Comparison of ENCODE assay signal across 26 cellular contexts in the genomic region with DNA sequence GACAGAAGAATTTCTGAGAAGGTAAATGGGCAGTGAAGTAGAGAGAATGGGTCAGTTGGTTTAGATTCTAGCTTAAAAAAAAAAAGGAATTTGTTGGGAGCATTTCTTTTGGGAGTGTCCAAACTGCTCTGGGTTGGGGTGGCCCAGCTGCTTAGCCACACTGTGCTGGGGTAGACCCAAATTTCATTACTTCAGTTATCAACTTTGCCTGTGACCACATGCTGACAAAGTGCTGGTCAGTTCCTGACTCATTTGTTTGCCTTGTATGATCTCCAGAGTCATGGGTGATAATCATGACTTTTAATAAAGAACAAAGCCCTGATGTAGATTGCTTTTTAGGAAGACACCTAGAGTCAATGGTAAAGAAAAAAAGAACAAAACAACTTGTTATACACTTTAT.
DNase-seq lines count a peak whose midpoint lies in the region; ATAC-seq, FAIRE-seq and TF ChIP-seq lines count a peak whose summit lies in the region.
"Had no signal": no experiment of that assay in that cellular context is flagged by ENCODE, and none has a peak within 500 bp of the region (broad histone marks: within the 10 kb centered on the region; RNA-seq: fewer than 3 reads in every experiment).

No MANE protein-coding gene starts in this region.

- CTCF ChIA-PET in K562 (lab: Yijun Ruan, JAX; ENCODE audit: low intra/inter-chr PET ratio), result no interaction called here

- H3K18ac ChIP-seq in mesendoderm (ENCODE audit: low read length), result peak overlapping the region; percentile 39

- H3K56ac ChIP-seq in mesendoderm (ENCODE audit: low read length), result no peak overlapping the region

- ATAC-seq in K562 (peak; percentile 55), lower lobe of right lung (no peak), GM21360 (IDR thresholded peaks at IDR 0.05; ENCODE audit: unreplicated experiment) (no peak)
- ATAC-seq: effector memory CD8-positive, alpha-beta T cell; pancreas; stimulated activated effector memory CD8-positive, alpha-beta T cell treated with anti-CD3 and anti-CD28 coated beads, Interleukin-12 subunit alpha, Interleukin-12 subunit beta, amount 100 ng/mL, for 72 hours; T-cell had no signal

- H3K9me1 ChIP-seq in K562 (ENCODE audit: control insufficient read depth, insufficient read depth, low read length), result no peaks in the 10 kb centered on the region

- no peak for FAIRE-seq in K562 (lab: Jason Lieb, UNC)
- FAIRE-seq: frontal cortex, H54, pancreas had no signal

- H2AK5ac ChIP-seq in mesendoderm (ENCODE audit: low read length), result no peak overlapping the region

- DNase-seq in EH (ENCODE audit: low read depth) (peak; percentile 22), M059J (ENCODE audit: low read depth) (peak; percentile 4), K562 (ENCODE audit: extremely low read depth in 1 of 4, low spot score in 3 of 4) (peak in 2 of 4 experiments; percentile 20 to 21), mesendoderm (no peak), lower lobe of right lung (no peak), UCSD-AML1 (lab: John Stamatoyannopoulos, UW; ENCODE audit: unreplicated experiment) (no peak), uterus (no peak)
- DNase-seq: activated B cell treated with CpG ODN at 0.5 μM for 24 hours; activated CD4-positive, alpha-beta T cell treated with anti-CD3 and anti-CD28 coated beads, Interleukin-2, amount 10 ng/mL, durations not matched to agents 7 days and 5 days; amygdala; C1 segment of cervical spinal cord; COR-L47; effector memory CD8-positive, alpha-beta T cell; erythroblast; NCI-H146; NCI-H82; pancreas; substantia nigra; T-cell; trophoblast cell had no signal

- H3K23ac ChIP-seq in mesendoderm (ENCODE audit: low read length), result no peak overlapping the region

- TF ChIP-seq EP300 in K562 (IDR thresholded peaks at IDR 0.05; ENCODE audit: low read length), result no peak

- H3K4me1 ChIP-seq in K562 (replicated peaks in 1 of 2; ENCODE audit: control insufficient read depth in 2 of 2, insufficient read depth in 2 of 2, low read length in 2 of 2) (peaks cover 0 to 7% of the 10 kb centered on the region in 2 experiments; a peak in 3 of 5 replicates), mesendoderm (ENCODE audit: control insufficient read depth, low read depth, low read length) (no peaks in the 10 kb centered on the region), lower lobe of right lung (no peaks in the 10 kb centered on the region), uterus (no peaks in the 10 kb centered on the region)
- H3K4me1 ChIP-seq: pancreas had no signal

- no peak overlapping the region for H2AFZ ChIP-seq in K562 (ENCODE audit: low read depth, low read length)

- no peak overlapping the region for H3K4me3 ChIP-seq in K562
- H3K4me3 ChIP-seq in mesendoderm (ENCODE audit: low read length), result no peak overlapping the region
- no peak overlapping the region for H3K4me3 ChIP-seq in lower lobe of right lung
- H3K4me3 ChIP-seq in uterus, result no peak overlapping the region
- H3K4me3 ChIP-seq: cardiac muscle cell, pancreas had no signal

- H3K79me1 ChIP-seq in mesendoderm (ENCODE audit: low read length), result no peaks in the 10 kb centered on the region

- no peaks in the 10 kb centered on the region for H4K20me1 ChIP-seq in K562 (replicated peaks; ENCODE audit: control insufficient read depth, insufficient read depth, low read length)

- no peak for TF ChIP-seq RAD21 in K562 (CRISPR knock-in tag; conservative IDR thresholded peaks at IDR 0.05 in 1 of 2, IDR thresholded peaks at IDR 0.05 in 1 of 2)

- no peak overlapping the region for H4K8ac ChIP-seq in mesendoderm (ENCODE audit: low read depth, low read length)

- H3K36me3 ChIP-seq in K562 (ENCODE audit: control insufficient read depth, insufficient read depth, low read length) (peaks cover 30% of the 10 kb centered on the region), mesendoderm (ENCODE audit: control insufficient read depth, insufficient read depth, low read length) (no peaks in the 10 kb centered on the region), lower lobe of right lung (peaks cover 11% of the 10 kb centered on the region), uterus (no peaks in the 10 kb centered on the region)
- H3K36me3 ChIP-seq: cardiac muscle cell had no signal

- no peaks in the 10 kb centered on the region for H3K27me3 ChIP-seq in K562 (ENCODE audit: control insufficient read depth in 2 of 2, insufficient read depth in 2 of 2, low read length in 2 of 2)
- no peaks in the 10 kb centered on the region for H3K27me3 ChIP-seq in mesendoderm (ENCODE audit: insufficient read depth, low read length, poor library complexity)
- no peaks in the 10 kb centered on the region for H3K27me3 ChIP-seq in lower lobe of right lung (ENCODE audit: low read depth)
- no peaks in the 10 kb centered on the region for H3K27me3 ChIP-seq in uterus
- H3K27me3 ChIP-seq: cardiac muscle cell, pancreas had no signal

- in situ Hi-C loops in K562 (cut with MboI), result no loop called here

- no peak overlapping the region for H4K5ac ChIP-seq in mesendoderm (ENCODE audit: low read length)

- H3K9me3 ChIP-seq in K562 (replicated peaks; ENCODE audit: control insufficient read depth, insufficient read depth, low read depth, low read length) (no peaks in the 10 kb centered on the region), lower lobe of right lung (no peaks in the 10 kb centered on the region), uterus (no peaks in the 10 kb centered on the region)
- H3K9me3 ChIP-seq: pancreas had no signal

- H3K79me2 ChIP-seq in K562 (ENCODE audit: control insufficient read depth, insufficient read depth, low read length) (peaks cover 15% of the 10 kb centered on the region; the same call in 1 of the 3 replicates), mesendoderm (ENCODE audit: control insufficient read depth, insufficient read depth, low read length) (no peaks in the 10 kb centered on the region)

- H3K27ac ChIP-seq in K562 (ENCODE audit: extremely low read depth, low read depth, low read length) (0 out of 3 replicates have a peak overlapping the region, but pooled peaks have one; percentile 35), mesendoderm (ENCODE audit: low read depth, low read length) (no peak overlapping the region), lower lobe of right lung (no peak overlapping the region), uterus (no peak overlapping the region)
- H3K27ac ChIP-seq: cardiac muscle cell, pancreas, RWPE1 had no signal

- TF ChIP-seq CTCF in K562 (IDR thresholded peaks at IDR 0.05 in 2 of 3, conservative IDR thresholded peaks at IDR 0.05 in 1 of 3; ENCODE audit: insufficient read depth in 2 of 3, low read depth in 1 of 3, low read length in 3 of 3) (no peak), lower lobe of right lung (IDR thresholded peaks at IDR 0.05) (no peak), uterus (IDR thresholded peaks at IDR 0.05) (no peak)

- H2BK5ac ChIP-seq in mesendoderm (ENCODE audit: low read length), result no peak overlapping the region

- H3K9ac ChIP-seq in K562 (ENCODE audit: insufficient read depth in 1 of 2, low read depth in 2 of 2, low read length in 2 of 2) (no peak overlapping the region), mesendoderm (ENCODE audit: low read length) (no peak overlapping the region)

- H3K4me2 ChIP-seq in K562 (ENCODE audit: insufficient read depth, low read length) (no peak overlapping the region), mesendoderm (ENCODE audit: low read length) (no peak overlapping the region)

- POLR2A ChIA-PET in K562 (lab: Yijun Ruan, JAX), result interaction anchor here (0.7 kb wide), 1 partner anchor 1002 kb away, joined by 3 read pairs; no protein-coding TSS in a partner anchor

- TF ChIP-seq POLR2A in K562 (conservative IDR thresholded peaks at IDR 0.05), result no peak
- no peak for TF ChIP-seq POLR2A in uterus (IDR thresholded peaks at IDR 0.05)

- no peak overlapping the region for H2BK15ac ChIP-seq in mesendoderm (replicated peaks; ENCODE audit: low read depth)

- no TSS peak for BruUV-seq in K562 (replicated peaks; lab: Mats Ljungman, UMichigan)

- no peak overlapping the region for H2BK120ac ChIP-seq in mesendoderm (ENCODE audit: low read depth, low read length)

- no peak overlapping the region for H3K4ac ChIP-seq in mesendoderm (ENCODE audit: low read depth, low read length)

- intact Hi-C loops in K562 (cut with micrococcal nuclease) (no loop called here), lower lobe of right lung (cut with DNase I) (no loop called here), uterus (cut with DNase I; ENCODE audit: low total_unique reads) (no loop called here)

TF ChIP-seq in K562, 482 proteins besides CTCF, POLR2A, EP300 and RAD21:
- TF ChIP-seq ZNF24 (IDR thresholded peaks at IDR 0.05), result 0 out of 2 replicates have a peak, but pooled peaks have one; percentile 31
- TF ChIP-seq DPF2 (IDR thresholded peaks at IDR 0.05), result 0 out of 2 replicates have a peak, but pooled peaks have one; percentile 40
- TF ChIP-seq JUND (IDR thresholded peaks at IDR 0.05; ENCODE audit: borderline replicate concordance, low read depth, low read length), result 0 out of 2 replicates have a peak, but pooled peaks have one; percentile 34
- no peak; the same call in 2 of the 3 replicates for TF ChIP-seq JUND (tag; IDR thresholded peaks at IDR 0.05; ENCODE audit: borderline replicate concordance, low read depth, low read length)
- TF ChIP-seq ZNF217 (CRISPR knock-in tag; IDR thresholded peaks at IDR 0.05), result no peak
- TF ChIP-seq FOSL1 (tag; conservative IDR thresholded peaks at IDR 0.05), result peak; percentile 76

Comparison
In these comparisons a context has a peak if more than half of its experiments do, and no peak if none do; other contexts are left out.
1. DNase-seq: peak in EH (single experiment) and M059J (single experiment); none in mesendoderm (single experiment), lower lobe of right lung (single experiment), UCSD-AML1 (single experiment) and uterus (0 of 2).